In genomic region chr1:9784508-9785133, GRCh38 we compare ENCODE assay signal across 8 cellular contexts. TPM values are rescaled to one million over a fixed set of nuclear protein-coding genes. Genes with fewer than 3 reads are reported as not detected.
A peak's percentile ranks its signal among the peaks of the same experiment; 100 is the strongest.
DNase-seq lines count a peak whose midpoint lies in the region; ATAC-seq and TF ChIP-seq lines count a peak whose summit lies in the region.

No MANE protein-coding gene starts in this region.

- 56% methylated on average over 3 of the region's 3 CpGs for WGBS in prostate gland

- TF ChIP-seq POLR2A in prostate gland (IDR thresholded peaks at IDR 0.05): no peak

- no peaks in the 10 kb centered on the region for H3K9me3 ChIP-seq in prostate gland

- no peak for DNase-seq in AG09309 (ENCODE audit: low read depth)
- DNase-seq in GM19238 (ENCODE audit: insufficient read length, low spot score): peak; percentile 28
- DNase-seq in NCI-H526 (lab: John Stamatoyannopoulos, UW): peak; percentile 26 to 60
- peak; percentile 23 to 32 for DNase-seq in activated CD8-positive, alpha-beta memory T cell treated with anti-CD3 and anti-CD28 coated beads for 1 hour (ENCODE audit: extremely low read depth in 1 of 2, low read depth in 1 of 2)
- no peak for DNase-seq in epithelial cell of proximal tubule (ENCODE audit: low read depth)
- DNase-seq in prostate gland (ENCODE audit: low spot score): peak; percentile 63

- H3K4me1 ChIP-seq in prostate gland (replicated peaks): no peaks in the 10 kb centered on the region

- no peak overlapping the region for H3K27ac ChIP-seq in prostate gland

- H3K27me3 ChIP-seq in prostate gland (replicated peaks; ENCODE audit: insufficient read depth): no peaks in the 10 kb centered on the region

- H3K4me3 ChIP-seq in AG09309 (ENCODE audit: control insufficient read depth, low read depth, low read length) (no peak overlapping the region), epithelial cell of proximal tubule (ENCODE audit: low read depth, low read length) (no peak overlapping the region), prostate gland (no peak overlapping the region)

- TF ChIP-seq CTCF in AG09309 (IDR thresholded peaks at IDR 0.05; ENCODE audit: control insufficient read depth, insufficient read depth, low read depth, low read length, missing control alignments): peak; percentile 72
- TF ChIP-seq CTCF in epithelial cell of proximal tubule (conservative IDR thresholded peaks at IDR 0.05; ENCODE audit: low read depth, low read length): peak; percentile 90
- TF ChIP-seq CTCF in prostate gland (IDR thresholded peaks at IDR 0.05): peak; percentile 32 to 87 (median 74)

- ATAC-seq in HG02763 (IDR thresholded peaks at IDR 0.05; ENCODE audit: unreplicated experiment) (no peak), HG03571 (IDR thresholded peaks at IDR 0.05; ENCODE audit: unreplicated experiment) (no peak)

- no peaks in the 10 kb centered on the region for H3K36me3 ChIP-seq in prostate gland

- intact Hi-C loops in prostate gland (cut with DNase I): loop anchor here (2.0 kb wide), 1 partner anchor 82 kb away; no protein-coding TSS in a partner anchor

RNA-seq across cellular contexts. Expression of gene CLSTN1, which starts 39.1 kb away (rescaled TPM):
- 79.7 and 87.5 TPM in 2 replicates for total RNA-seq in epithelial cell of proximal tubule
- 100 to 1,000 TPM; 133 to 230 TPM for total RNA-seq in prostate gland

Comparison
In these comparisons a context has a peak if more than half of its experiments do, and no peak if none do; other contexts are left out.
1. DNase-seq: peak in GM19238 (single experiment), NCI-H526 (2 of 2), activated CD8-positive, alpha-beta memory T cell treated with anti-CD3 and anti-CD28 coated beads for 1 hour (2 of 2) and prostate gland (single experiment); none in AG09309 (single experiment) and epithelial cell of proximal tubule (single experiment).
2. Peak in every context shown above with its lines, with median percentiles within 50 percentile points of each other: CTCF ChIP-seq.